In the genomic region with DNA sequence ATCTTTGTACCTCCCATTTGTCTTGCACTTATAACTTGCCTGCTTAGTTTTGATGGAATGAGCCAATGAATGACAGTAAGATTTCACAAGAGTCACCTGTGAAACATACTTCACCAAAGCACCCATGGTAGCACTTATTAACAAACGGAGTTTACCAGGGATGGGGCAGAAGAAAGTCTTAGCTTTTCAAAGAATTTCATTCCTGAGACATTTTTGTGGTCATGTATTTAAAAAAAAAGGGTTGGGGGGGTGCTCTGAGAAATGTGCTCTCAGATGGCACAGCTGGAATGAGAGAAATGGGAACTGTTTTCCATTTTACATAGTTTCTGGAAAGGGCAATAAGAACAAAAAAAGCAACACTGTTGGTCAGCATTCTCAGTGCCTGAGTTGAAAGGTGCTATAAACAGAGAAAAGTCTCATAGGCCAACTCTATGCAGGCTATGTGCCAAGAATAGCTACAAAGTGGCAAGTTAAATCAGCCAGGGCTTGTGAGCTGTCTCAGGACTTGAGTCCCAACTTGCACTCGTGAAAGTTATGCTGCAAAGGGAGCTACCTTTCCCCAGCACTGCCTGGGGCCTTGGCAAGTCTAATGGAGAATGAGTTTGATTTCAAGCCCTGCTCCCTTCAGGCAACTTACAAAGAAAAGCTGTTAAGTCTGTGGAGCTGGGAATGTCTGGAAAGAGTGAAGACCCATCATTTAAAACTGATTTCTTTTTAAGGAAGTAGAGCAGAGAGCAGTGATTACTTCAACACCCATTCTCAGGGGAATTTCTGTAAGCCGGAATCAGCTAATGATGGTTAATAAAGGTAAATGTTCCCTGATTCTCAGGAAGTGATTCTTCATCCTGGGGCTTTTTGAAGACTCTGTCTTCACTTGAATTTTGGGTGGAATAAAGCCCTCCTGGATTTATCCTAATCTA, we compare ENCODE assay signal across 8 cellular contexts.
DNase-seq lines count a peak whose midpoint lies in the region; ATAC-seq and TF ChIP-seq lines count a peak whose summit lies in the region.

No MANE protein-coding gene starts in this region.

- H3K9me3 Mint-ChIP-seq in natural killer cell = peaks cover 0 to 2% of the 10 kb centered on the region in 2 donors

- no peak for TF ChIP-seq CTCF in epithelial cell of proximal tubule (conservative IDR thresholded peaks at IDR 0.05; ENCODE audit: low read depth, low read length)
- TF ChIP-seq CTCF in suprapubic skin (IDR thresholded peaks at IDR 0.05) = no peak
- no peak for TF ChIP-seq CTCF in natural killer cell (IDR thresholded peaks at IDR 0.05)

- DNase-seq in epithelial cell of proximal tubule (ENCODE audit: low read depth) (peak; percentile 77), suprapubic skin (ENCODE audit: low spot score in 2 of 2) (no peak), natural killer cell (no peak)
- no peak for DNase-seq in activated CD4-positive, alpha-beta T cell treated with anti-CD3 and anti-CD28 coated beads, Interleukin-2, amount 50 U/mL, for 1 hour

- no peaks in the 10 kb centered on the region for H3K9me3 ChIP-seq in skeletal muscle satellite cell (replicated peaks; ENCODE audit: low read length)
- H3K9me3 ChIP-seq in suprapubic skin = no peaks in the 10 kb centered on the region

- peaks cover 66% of the 10 kb centered on the region for H3K4me1 ChIP-seq in skeletal muscle satellite cell (ENCODE audit: control insufficient read depth, insufficient read depth, low read length)
- peaks cover 35% of the 10 kb centered on the region for H3K4me1 ChIP-seq in suprapubic skin

- no peaks in the 10 kb centered on the region for H3K27me3 ChIP-seq in skeletal muscle satellite cell (ENCODE audit: control insufficient read depth, insufficient read depth, low read length)
- no peaks in the 10 kb centered on the region for H3K27me3 ChIP-seq in suprapubic skin

- H3K36me3 ChIP-seq in skeletal muscle satellite cell (ENCODE audit: insufficient read depth, low read length) (no peaks in the 10 kb centered on the region), suprapubic skin (no peaks in the 10 kb centered on the region)

- WGBS in suprapubic skin = 31% methylated on average over 3 of the region's 3 CpGs

- H3K4me3 ChIP-seq in epithelial cell of proximal tubule (ENCODE audit: low read depth, low read length) = no peak overlapping the region
- H3K4me3 ChIP-seq in skeletal muscle satellite cell (ENCODE audit: low read length) = peak overlapping the region; percentile 56
- no peak overlapping the region for H3K4me3 ChIP-seq in suprapubic skin

- peak overlapping the region; percentile 81 for H3K4me2 ChIP-seq in skeletal muscle satellite cell (ENCODE audit: low read length)

- H3K27ac Mint-ChIP-seq in natural killer cell = no peak overlapping the region

- H3K27me3 Mint-ChIP-seq in natural killer cell (ENCODE audit: low read depth in 2 of 2) = no peaks in the 10 kb centered on the region

- H3K36me3 Mint-ChIP-seq in natural killer cell = no peaks in the 10 kb centered on the region

- peak overlapping the region; percentile 87 for H3K9ac ChIP-seq in skeletal muscle satellite cell (ENCODE audit: low read depth, low read length)

- no peak overlapping the region for H3K27ac ChIP-seq in suprapubic skin

- ATAC-seq in GM18870 (IDR thresholded peaks at IDR 0.05; ENCODE audit: unreplicated experiment) (peak; percentile 54), HG03442 (IDR thresholded peaks at IDR 0.05; ENCODE audit: unreplicated experiment) (peak; percentile 56), GM21528 (IDR thresholded peaks at IDR 0.05; ENCODE audit: low FRiP score, unreplicated experiment) (no peak), natural killer cell (no peak)

- intact Hi-C loops in natural killer cell (cut with micrococcal nuclease) = no loop called here

- no peaks in the 10 kb centered on the region for H3K4me1 Mint-ChIP-seq in natural killer cell

- TF ChIP-seq EP300 in suprapubic skin (IDR thresholded peaks at IDR 0.05) = no peak

- H3K4me3 Mint-ChIP-seq in natural killer cell = no peak overlapping the region

- no peak for TF ChIP-seq POLR2A in suprapubic skin (IDR thresholded peaks at IDR 0.05)

Comparison
In these comparisons a context has a peak if more than half of its experiments do, and no peak if none do; other contexts are left out.
1. ATAC-seq: peak in GM18870 (single experiment) and HG03442 (single experiment); none in GM21528 (single experiment) and natural killer cell (0 of 3).